ENCODE assay signal across 23 cellular contexts in genomic region chr6:82273295-82273694, GRCh38.
"Had no signal": no experiment of that assay in that cellular context is flagged by ENCODE, and none has a peak within 500 bp of the region (broad histone marks: within the 10 kb centered on the region; RNA-seq: fewer than 3 reads in every experiment).

No MANE protein-coding gene starts in this region.

- H3K4me1 ChIP-seq: esophagus squamous epithelium, lower lobe of right lung, right lobe of liver, stomach, thyroid gland had no signal

- H3K27ac ChIP-seq: coronary artery, lower lobe of right lung, ovary, right lobe of liver, stomach, thyroid gland had no signal

- FAIRE-seq: endothelial cell of umbilical vein, frontal cortex, small intestine had no signal

- H3K4me3 ChIP-seq: coronary artery, esophagus squamous epithelium, lower lobe of right lung, ovary, right lobe of liver, stomach, thyroid gland had no signal

- H3K9me3 ChIP-seq: esophagus squamous epithelium, lower lobe of right lung, ovary, right lobe of liver, stomach, thyroid gland had no signal

- DNase-seq: dermis blood vessel endothelial cell; effector memory CD4-positive, alpha-beta T cell; erythroblast; esophagus squamous epithelium; hypothalamus; immature natural killer cell; islet precursor cell; left ventricle myocardium superior; lower lobe of right lung; natural killer cell; occipital lobe; ovary; right lobe of liver; small intestine; stimulated activated CD4-positive, alpha-beta T cell treated with anti-CD3 and anti-CD28 coated beads, Interleukin-15, amount 100 ng/mL, for 24 hours; stimulated activated CD4-positive, alpha-beta T cell treated with anti-CD3 and anti-CD28 coated beads, Interleukin-2, amount 100 ng/mL, for 48 hours; stimulated activated CD8-positive, alpha-beta memory T cell treated with anti-CD3 and anti-CD28 coated beads, Interleukin-4, amount 100 ng/mL, for 48 hours; stimulated activated naive CD4-positive, alpha-beta T cell treated with Interleukin-2 at 50 U/mL for 16 hours; stomach; thyroid gland had no signal

- ATAC-seq: left ventricle myocardium superior, lower lobe of right lung, natural killer cell, right lobe of liver had no signal

- H3K36me3 ChIP-seq: esophagus squamous epithelium, lower lobe of right lung, ovary, right lobe of liver, stomach, thyroid gland had no signal

- H3K27me3 ChIP-seq: esophagus squamous epithelium, ovary, right lobe of liver, stomach, thyroid gland had no signal
